Comparison of ENCODE assay signal across 8 cellular contexts in genomic region chr1:53739109-53739681, GRCh38. TPM values are rescaled to one million over a fixed set of nuclear protein-coding genes. Genes with fewer than 3 reads are reported as not detected.
DNase-seq lines count a peak whose midpoint lies in the region; ATAC-seq and TF ChIP-seq lines count a peak whose summit lies in the region.

TSS of gene GLIS1 (minus strand) at chr1:53739164. CDS start at chr1:53738064, 1,100 bp downstream.

- ATAC-seq in GM21360 (IDR thresholded peaks at IDR 0.05; ENCODE audit: unreplicated experiment), result peak; percentile 95

- H3K9ac ChIP-seq in neural cell (ENCODE audit: low read length), result peak within 1 kb of the TSS; percentile 40

- no peaks in the 10 kb centered on the region for H4K20me1 ChIP-seq in neural cell (ENCODE audit: insufficient read depth)

- H3K9me3 ChIP-seq in neural cell (ENCODE audit: low read length) (no peaks in the 10 kb centered on the region), suprapubic skin (no peaks in the 10 kb centered on the region)

- peak within 1 kb of the TSS; percentile 68 for H3K4me2 ChIP-seq in neural cell (ENCODE audit: low read length)

- peak; percentile 99 for DNase-seq in D341Med (ENCODE audit: low spot score)
- peak; percentile 88 for DNase-seq in HPDE6-E6E7 (ENCODE audit: extremely low spot score)
- DNase-seq in NOMO-1 (lab: John Stamatoyannopoulos, UW; ENCODE audit: unreplicated experiment in 2 of 2), result peak; percentile 58 to 72
- DNase-seq in activated effector memory CD4-positive, alpha-beta T cell treated with Interleukin-2 at 50 U/mL for 16 hours, result peak; percentile 3
- DNase-seq in foreskin melanocyte, result peak; percentile 60
- DNase-seq in suprapubic skin (ENCODE audit: low spot score in 2 of 2), result peak in 1 of 2 donors; percentile 72

- H3K4me1 ChIP-seq in suprapubic skin, result peaks cover 24% of the 10 kb centered on the region

- TF ChIP-seq EP300 in neural cell (conservative IDR thresholded peaks at IDR 0.05; ENCODE audit: poor library complexity, severe bottlenecking) (no peak), suprapubic skin (IDR thresholded peaks at IDR 0.05) (no peak)

- H3F3A ChIP-seq in neural cell (ENCODE audit: insufficient read depth, low read length, poor library complexity, severe bottlenecking), result no peaks in the 10 kb centered on the region

- H3K4me3 ChIP-seq in neural cell (ENCODE audit: low read length) (peak within 1 kb of the TSS; percentile 83), suprapubic skin (peak within 1 kb of the TSS; percentile 69)

- no peak within 1 kb of the TSS for H3K27ac ChIP-seq in neural cell (ENCODE audit: low read length)
- H3K27ac ChIP-seq in suprapubic skin, result no peak within 1 kb of the TSS

- TF ChIP-seq CTCF in neural cell (IDR thresholded peaks at IDR 0.05; ENCODE audit: poor library complexity, severe bottlenecking) (peak; percentile 23), suprapubic skin (IDR thresholded peaks at IDR 0.05) (no peak)

- WGBS in suprapubic skin, result 0% methylated on average over 18 of the region's 73 CpGs

- no peak within 1 kb of the TSS for H2AFZ ChIP-seq in neural cell (ENCODE audit: low read depth, low read length)

- no peaks in the 10 kb centered on the region for H3K79me2 ChIP-seq in neural cell (replicated peaks; ENCODE audit: insufficient read depth, low read length)

- no peak for TF ChIP-seq POLR2A in suprapubic skin (IDR thresholded peaks at IDR 0.05)

- TF ChIP-seq RAD21 in neural cell (conservative IDR thresholded peaks at IDR 0.05), result no peak

- peaks cover 62% of the 10 kb centered on the region for H3K27me3 ChIP-seq in neural cell (ENCODE audit: insufficient read depth, low read depth, low read length)
- peaks cover 50% of the 10 kb centered on the region for H3K27me3 ChIP-seq in suprapubic skin

- no peaks in the 10 kb centered on the region for H3K9me2 ChIP-seq in neural cell (ENCODE audit: insufficient read depth, low read length)

- no peaks in the 10 kb centered on the region for H3K36me3 ChIP-seq in neural cell (ENCODE audit: insufficient read depth, low read length)
- H3K36me3 ChIP-seq in suprapubic skin, result no peaks in the 10 kb centered on the region

TF ChIP-seq in neural cell, 6 proteins besides CTCF, POLR2A, EP300 and RAD21:
- TF ChIP-seq TAF1 (IDR thresholded peaks at IDR 0.05; ENCODE audit: low read depth) (no peak), POLR2AphosphoS5 (IDR thresholded peaks at IDR 0.05) (no peak), EZH2 (IDR thresholded peaks at IDR 0.05; ENCODE audit: borderline replicate concordance, insufficient read depth, low read length, poor library complexity, severe bottlenecking) (no peak), MXI1 (conservative IDR thresholded peaks at IDR 0.05; ENCODE audit: poor library complexity, severe bottlenecking) (no peak), SMC3 (conservative IDR thresholded peaks at IDR 0.05; ENCODE audit: poor library complexity) (no peak), REST (IDR thresholded peaks at IDR 0.05; ENCODE audit: borderline replicate concordance) (no peak)

RNA-seq across cellular contexts. Expression of gene GLIS1, which starts in this region (rescaled TPM):
- not detected in 2 replicates for polyA plus RNA-seq in neural cell
- not detected in 2 replicates for polyA minus RNA-seq in neural cell
- total RNA-seq in suprapubic skin, result 1 to 10 TPM in 1 of 4 donors, under 1 TPM in 3; 0.34 to 1.5 (median 0.59) TPM
